1 cellular context compared by ENCODE assay signal in genomic region chr16:89444151-89444723, GRCh38.
TF ChIP-seq lines count a peak whose summit lies in the region.

No MANE protein-coding gene starts in this region.

TF ChIP-seq in A549, 52 proteins besides CTCF, POLR2A, EP300 and RAD21 (continued from another document):
- TF ChIP-seq BCL3 (IDR thresholded peaks at IDR 0.05) (no peak), MYC (IDR thresholded peaks at IDR 0.05; ENCODE audit: borderline replicate concordance, low read length) (no peak), FOXS1 (CRISPR knock-in tag; IDR thresholded peaks at IDR 0.05) (no peak), PHF8 (IDR thresholded peaks at IDR 0.05; ENCODE audit: borderline replicate concordance, low read depth) (no peak), GATA3 (IDR thresholded peaks at IDR 0.05; ENCODE audit: borderline replicate concordance) (no peak), RFX5 (IDR thresholded peaks at IDR 0.05) (no peak), TFCP2L1 (CRISPR knock-in tag; IDR thresholded peaks at IDR 0.05) (no peak), KDM5A (IDR thresholded peaks at IDR 0.05) (no peak)
